ENCODE assay signal across 7 cellular contexts in the genomic region with DNA sequence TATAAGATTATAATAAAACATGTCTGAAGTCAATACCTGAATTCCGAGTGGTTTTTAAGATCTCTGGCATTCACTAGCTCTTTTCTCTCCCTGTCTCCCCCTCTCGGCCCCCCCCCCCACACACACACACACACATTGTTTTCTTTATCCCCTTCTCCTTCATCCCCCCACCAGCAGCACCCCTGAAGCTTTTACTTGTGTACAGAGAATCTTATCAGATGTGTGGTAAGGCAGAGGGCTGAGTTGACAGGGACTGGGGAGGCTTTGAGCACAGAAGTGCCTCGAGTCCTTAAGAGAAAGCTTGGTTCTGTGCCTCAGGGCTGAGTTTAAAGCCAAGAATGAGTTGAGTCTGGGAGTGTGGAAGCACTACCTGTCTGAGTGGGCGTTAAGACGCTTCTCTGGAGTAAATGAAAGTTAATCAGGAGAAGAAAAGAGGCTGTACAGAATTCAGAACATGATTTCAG. TPM values are rescaled to one million over a fixed set of nuclear protein-coding genes. Genes with fewer than 3 reads are reported as not detected.
DNase-seq lines count a peak whose midpoint lies in the region; ATAC-seq and TF ChIP-seq lines count a peak whose summit lies in the region.

No MANE protein-coding gene starts in this region.

- H3K4me1 Mint-ChIP-seq in activated T-helper 17 cell treated with anti-CD3 and anti-CD28 coated beads, Interleukin-2, amount 50 U/mL, for 72 hours = peaks cover 4% of the 10 kb centered on the region
- peaks cover 15% of the 10 kb centered on the region for H3K4me1 Mint-ChIP-seq in glutamatergic neuron (ENCODE audit: low read depth, unreplicated experiment)

- peak; percentile 26 for ATAC-seq in activated T-helper 17 cell treated with anti-CD3 and anti-CD28 coated beads, Interleukin-2, amount 50 U/mL, for 72 hours (replicated peaks)
- ATAC-seq in gastrocnemius medialis (no peak), GM21825 (IDR thresholded peaks at IDR 0.05; ENCODE audit: unreplicated experiment) (no peak)

- H3K4me3 ChIP-seq in GM08714 (ENCODE audit: low read length) (peak overlapping the region; percentile 80), gastrocnemius medialis (peak overlapping the region; percentile 51 to 75 (median 66))

- no peaks in the 10 kb centered on the region for H3K27me3 ChIP-seq in gastrocnemius medialis

- H3K36me3 Mint-ChIP-seq in activated T-helper 17 cell treated with anti-CD3 and anti-CD28 coated beads, Interleukin-2, amount 50 U/mL, for 72 hours (ENCODE audit: low read depth) = peaks cover 48% of the 10 kb centered on the region
- H3K36me3 Mint-ChIP-seq in glutamatergic neuron (ENCODE audit: unreplicated experiment) = no peaks in the 10 kb centered on the region

- H3K4me3 Mint-ChIP-seq in activated T-helper 17 cell treated with anti-CD3 and anti-CD28 coated beads, Interleukin-2, amount 50 U/mL, for 72 hours = peak overlapping the region; percentile 96
- H3K4me3 Mint-ChIP-seq in glutamatergic neuron (ENCODE audit: unreplicated experiment) = peak overlapping the region; percentile 96

- H3K27ac ChIP-seq in gastrocnemius medialis = peak overlapping the region; percentile 53 to 83 (median 61)

- intact Hi-C loops in gastrocnemius medialis (cut with DNase I; ENCODE audit: low total_unique reads) = loop anchor here (2.0 to 10.0 kb wide), 4 partner anchors 452 to 680 kb away; no protein-coding TSS in a partner anchor

- H3K27ac Mint-ChIP-seq in activated T-helper 17 cell treated with anti-CD3 and anti-CD28 coated beads, Interleukin-2, amount 50 U/mL, for 72 hours = peak overlapping the region; percentile 96
- no peak overlapping the region for H3K27ac Mint-ChIP-seq in glutamatergic neuron (ENCODE audit: unreplicated experiment)

- no peak for TF ChIP-seq POLR2A in gastrocnemius medialis (IDR thresholded peaks at IDR 0.05)

- no peaks in the 10 kb centered on the region for H3K9me3 ChIP-seq in gastrocnemius medialis

- DNase-seq in NCI-H1930 (lab: John Stamatoyannopoulos, UW) = peak; percentile 15 to 45
- no peak for DNase-seq in glutamatergic neuron
- no peak for DNase-seq in gastrocnemius medialis
- DNase-seq in OCI-M2 (lab: John Stamatoyannopoulos, UW; ENCODE audit: unreplicated experiment) = no peak

- no peak for TF ChIP-seq CTCF in glutamatergic neuron (IDR thresholded peaks at IDR 0.05; ENCODE audit: partially characterized antibody, unreplicated experiment)
- no peak for TF ChIP-seq CTCF in gastrocnemius medialis (IDR thresholded peaks at IDR 0.05 in 4 of 5, conservative IDR thresholded peaks at IDR 0.05 in 1 of 5)

- no peaks in the 10 kb centered on the region for H3K36me3 ChIP-seq in gastrocnemius medialis

- H3K27me3 Mint-ChIP-seq in activated T-helper 17 cell treated with anti-CD3 and anti-CD28 coated beads, Interleukin-2, amount 50 U/mL, for 72 hours = peaks cover 2% of the 10 kb centered on the region
- H3K27me3 Mint-ChIP-seq in glutamatergic neuron (ENCODE audit: unreplicated experiment) = peaks cover 7% of the 10 kb centered on the region

- in situ Hi-C loops in gastrocnemius medialis (cut with MboI; ENCODE audit: low sequenced_read_pairs in 4 of 4) = loop anchor here (10.0 to 25.0 kb wide), 4 partner anchors 672 to 1597 kb away; no protein-coding TSS in a partner anchor

- H3K4me1 ChIP-seq in gastrocnemius medialis = peaks cover 16 to 30% of the 10 kb centered on the region in 2 donors

- no peaks in the 10 kb centered on the region for H3K9me3 Mint-ChIP-seq in activated T-helper 17 cell treated with anti-CD3 and anti-CD28 coated beads, Interleukin-2, amount 50 U/mL, for 72 hours
- peaks cover 10% of the 10 kb centered on the region for H3K9me3 Mint-ChIP-seq in glutamatergic neuron (ENCODE audit: unreplicated experiment)

RNA-seq across cellular contexts. Expression of gene ID2, which starts 2.6 kb away (rescaled TPM):
- total RNA-seq in activated T-helper 17 cell treated with anti-CD3 and anti-CD28 coated beads, Interleukin-2, amount 50 U/mL, for 72 hours = 100 to 1,000 TPM in 1 of 2 donors, 10 to 100 TPM in 1; 85.6 to 425 TPM
- total RNA-seq in glutamatergic neuron (ENCODE audit: unreplicated experiment) (13.2 TPM), gastrocnemius medialis (10 to 100 TPM; 16.6 to 35.9 (median 27.4) TPM)

Comparison
In these comparisons a context has a peak if more than half of its experiments do, and no peak if none do; other contexts are left out.
1. DNase-seq: peak in NCI-H1930 (2 of 2); none in glutamatergic neuron (single experiment), gastrocnemius medialis (0 of 2) and OCI-M2 (single experiment).